In genomic region chr17:3636154-3636907, GRCh38 we compare ENCODE assay signal across 8 cellular contexts. TPM values are rescaled to one million over a fixed set of nuclear protein-coding genes. Genes with fewer than 3 reads are reported as not detected.
A peak's percentile ranks its signal among the peaks of the same experiment; 100 is the strongest.
DNase-seq lines count a peak whose midpoint lies in the region; ATAC-seq, FAIRE-seq and TF ChIP-seq lines count a peak whose summit lies in the region.

TSS of gene CTNS (plus strand) at chr17:3636760. CDS start at chr17:3640207, 3,447 bp downstream.
A gene with protein sequence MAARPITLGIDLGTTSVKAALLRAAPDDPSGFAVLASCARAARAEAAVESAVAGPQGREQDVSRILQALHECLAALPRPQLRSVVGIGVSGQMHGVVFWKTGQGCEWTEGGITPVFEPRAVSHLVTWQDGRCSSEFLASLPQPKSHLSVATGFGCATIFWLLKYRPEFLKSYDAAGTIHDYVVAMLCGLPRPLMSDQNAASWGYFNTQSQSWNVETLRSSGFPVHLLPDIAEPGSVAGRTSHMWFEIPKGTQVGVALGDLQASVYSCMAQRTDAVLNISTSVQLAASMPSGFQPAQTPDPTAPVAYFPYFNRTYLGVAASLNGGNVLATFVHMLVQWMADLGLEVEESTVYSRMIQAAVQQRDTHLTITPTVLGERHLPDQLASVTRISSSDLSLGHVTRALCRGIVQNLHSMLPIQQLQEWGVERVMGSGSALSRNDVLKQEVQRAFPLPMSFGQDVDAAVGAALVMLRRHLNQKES (minus strand): TSS chr17:3636250. CDS start chr17:3636219, 31 bp downstream.

- peak within 1 kb of the TSS; percentile 91 to 96 (median 96) for H3K4me3 Mint-ChIP-seq in T-cell
- H3K4me3 Mint-ChIP-seq in type B pancreatic cell: peak within 1 kb of the TSS; percentile 98

- DNase-seq in GM12891 (ENCODE audit: insufficient read length, low spot score) (peak; percentile 100), NCI-H1436 treated with DMSO at 0.1 percent for 48 hours (lab: John Stamatoyannopoulos, UW) (peak; percentile 83), T-cell (peak; percentile 87 to 95 (median 92)), cardiac septum (ENCODE audit: low spot score) (peak; percentile 98), pons (ENCODE audit: low spot score) (peak; percentile 99), type B pancreatic cell (ENCODE audit: extremely low spot score, unreplicated experiment) (peak; percentile 96)

- ATAC-seq in HG02840 (IDR thresholded peaks at IDR 0.05; ENCODE audit: low FRiP score, unreplicated experiment) (peak; percentile 91), T-cell (replicated peaks in 1 of 4) (peak; percentile 96 to 98 (median 98))

- intact Hi-C loops in cardiac septum (cut with DNase I): loop anchor here (2.0 to 10.0 kb wide), 2 partner anchors 30 to 102 kb away; no protein-coding TSS in a partner anchor

- POLR2A ChIA-PET in T-cell (lab: Charles Lee): interaction anchor here (0.5 to 1.5 kb wide), 4 partner anchors 13 to 563 kb away, joined by 3 to 5 read pairs (median 4); no protein-coding TSS in a partner anchor

- peaks cover 23 to 37% (median 24%) of the 10 kb centered on the region in 3 donors for H3K4me1 Mint-ChIP-seq in T-cell
- peaks cover 25% of the 10 kb centered on the region for H3K4me1 Mint-ChIP-seq in type B pancreatic cell (ENCODE audit: unreplicated experiment)

- CTCF ChIA-PET in T-cell (lab: Charles Lee): interaction anchor here in 1 of 2 donors (0.6 to 1.4 kb wide), 9 partner anchors 11 to 850 kb away, joined by 3 to 8 read pairs (median 3); partner anchors contain the start of genes HASPIN and NCBP3

- TF ChIP-seq CTCF in type B pancreatic cell (conservative IDR thresholded peaks at IDR 0.05): no peak

- H3K27ac ChIP-seq in adipose tissue (ENCODE audit: low read depth, low read length): peak within 1 kb of the TSS; percentile 22

- peak; percentile 74 for TF ChIP-seq POLR2A in GM12891 (IDR thresholded peaks at IDR 0.05; ENCODE audit: low read depth, low read length)

- WGBS in adipose tissue, 3 donors: 0 to 1% (median 0%) methylated on average over 68 of the region's 68 CpGs

- peak; percentile 94 for FAIRE-seq in GM12891 (lab: Jason Lieb, UNC)

- H3K36me3 Mint-ChIP-seq in T-cell: peaks cover 9% of the 10 kb centered on the region
- H3K36me3 Mint-ChIP-seq in type B pancreatic cell: peaks cover 5% of the 10 kb centered on the region

- H3K27ac Mint-ChIP-seq in T-cell (peak within 1 kb of the TSS; percentile 99 to 100), type B pancreatic cell (peak within 1 kb of the TSS; percentile 99)

- no peaks in the 10 kb centered on the region for H3K27me3 Mint-ChIP-seq in T-cell
- no peaks in the 10 kb centered on the region for H3K27me3 Mint-ChIP-seq in type B pancreatic cell

- H3K9me3 Mint-ChIP-seq in T-cell (no peaks in the 10 kb centered on the region), type B pancreatic cell (no peaks in the 10 kb centered on the region)

TF ChIP-seq in GM12891, 5 proteins besides CTCF, POLR2A, EP300 and RAD21:
- peak; percentile 70; the same call in 1 of the 2 replicates for TF ChIP-seq TAF1 (IDR thresholded peaks at IDR 0.05; ENCODE audit: low read depth, low read length)
- TF ChIP-seq SPI1 (IDR thresholded peaks at IDR 0.05; ENCODE audit: low read depth, low read length): no peak

RNA-seq across cellular contexts. Expression of gene CTNS, which starts in this region (rescaled TPM):
- polyA plus RNA-seq in GM12891 (2012; ENCODE audit: low read depth, missing spikeins): 4.8 TPM
- 10 to 100 TPM in 3 of 5 donors, 1 to 10 TPM in 2; 7.1 to 15.9 (median 11.4) TPM for total RNA-seq in T-cell
- 10 to 100 TPM in 1 of 3 donors, 1 to 10 TPM in 2; 7.6 to 14.9 (median 9.4) TPM for polyA plus RNA-seq in adipose tissue
- 6.4 TPM for total RNA-seq in cardiac septum
- total RNA-seq in type B pancreatic cell (ENCODE audit: low replicate concordance): 17.4 and 17.5 TPM in 2 replicates

RNA-seq across cellular contexts. Expression of the second gene that starts in this region (rescaled TPM):
- polyA plus RNA-seq in GM12891 (2012; ENCODE audit: low read depth, missing spikeins): 5.2 TPM
- total RNA-seq in T-cell (10 to 100 TPM in 3 of 5 donors, 1 to 10 TPM in 2; 6.4 to 12.3 (median 10.5) TPM), cardiac septum (4.8 TPM), type B pancreatic cell (ENCODE audit: low replicate concordance) (18.6 and 22.1 TPM in 2 replicates)
- polyA plus RNA-seq in adipose tissue: 1 to 10 TPM; 6.4 to 9.2 (median 7.9) TPM

Comparison
In these comparisons a context has a peak if more than half of its experiments do, and no peak if none do; other contexts are left out.
1. Peak in every context shown above with its lines: DNase-seq, ATAC-seq and H3K27ac ChIP-seq.